ENCODE assay signal across 8 cellular contexts in the genomic region with DNA sequence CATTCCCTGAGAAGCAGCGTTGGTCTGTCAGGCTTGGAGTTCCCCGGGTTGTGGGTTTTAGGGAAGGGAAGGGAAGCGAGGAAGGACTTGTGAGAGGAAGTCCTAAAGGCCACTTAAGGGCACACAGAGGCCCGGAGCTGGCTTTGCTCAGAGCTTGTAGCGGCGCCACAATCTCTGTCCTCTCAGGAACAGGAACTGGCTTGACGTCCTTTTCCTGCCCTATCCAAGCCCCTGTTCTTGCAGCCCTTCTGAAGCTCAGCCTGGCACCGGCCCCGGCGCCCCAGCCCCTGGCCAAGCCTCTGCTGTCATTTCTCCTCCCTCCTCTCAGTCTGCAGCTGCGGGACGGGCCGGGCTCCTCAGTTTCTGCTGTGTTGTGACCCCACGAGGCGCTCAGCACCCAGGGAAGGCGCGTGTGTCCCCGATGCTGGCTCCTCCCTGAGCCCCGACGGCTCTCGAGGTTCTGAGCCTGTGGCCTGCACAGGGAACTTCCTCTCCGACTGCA. TPM values are rescaled to one million over a fixed set of nuclear protein-coding genes. Genes with fewer than 3 reads are reported as not detected.
DNase-seq lines count a peak whose midpoint lies in the region; ATAC-seq, FAIRE-seq and TF ChIP-seq lines count a peak whose summit lies in the region.

GIMAP8 (plus strand) TSS at position 140 of the 502 bp plus-strand sequence. CDS start 16,069 bp downstream, outside the sequence.

- no peak within 1 kb of the TSS for H3K4me2 ChIP-seq in HepG2 (ENCODE audit: low read depth, low read length)

- BruUV-seq in HepG2 (replicated peaks; lab: Mats Ljungman, UMichigan), result no TSS peak

- in situ Hi-C loops in GM13977 (cut with MboI; ENCODE audit: low pct_unique_long_range_greater_than_20kb, low sequenced_read_pairs, unreplicated experiment), result loop anchor here (10.0 kb wide), 1 partner anchor 284 kb away; the partner anchor contains the start of gene GIMAP5
- in situ Hi-C loops in HepG2 (cut with HindIII; ENCODE audit: extremely low pct_ligation_motif_present, low pct_unique_long_range_greater_than_20kb), result no loop called here

- no peak for FAIRE-seq in HepG2 (lab: Jason Lieb, UNC)

- no peak within 1 kb of the TSS for H3K27ac ChIP-seq in HepG2 (ENCODE audit: extremely low read length, insufficient read depth, low read length)

- H3K9me3 ChIP-seq in HepG2 (ENCODE audit: low read length), result no peaks in the 10 kb centered on the region

- peaks cover 42 to 49% of the 10 kb centered on the region in 2 donors for H3K27me3 Mint-ChIP-seq in stimulated activated naive B cell treated with anti-CD40 and anti-IgM and Interleukin-4, amounts not matched to agents 10 μg/mL and 1 μg/mL and 100 μg/mL, for 72 hours

- H3K4me3 ChIP-seq in HepG2 (replicated peaks in 1 of 3; ENCODE audit: insufficient read depth in 1 of 3, low read depth in 2 of 3, low read length in 3 of 3), result no peak within 1 kb of the TSS

- no peak within 1 kb of the TSS for H3K9ac ChIP-seq in HepG2 (ENCODE audit: insufficient read depth, low read depth, low read length)

- 14% methylated on average over 16 of the region's 22 CpGs for WGBS in HepG2 (ENCODE audit: low lambda C conversion rate)

- H3K36me3 Mint-ChIP-seq in stimulated activated naive B cell treated with anti-CD40 and anti-IgM and Interleukin-4, amounts not matched to agents 10 μg/mL and 1 μg/mL and 100 μg/mL, for 72 hours, result no peaks in the 10 kb centered on the region

- intact Hi-C loops in HepG2 (cut with micrococcal nuclease; ENCODE audit: unreplicated experiment), result no loop called here

- no peak for TF ChIP-seq RAD21 in HepG2 (CRISPR knock-in tag; IDR thresholded peaks at IDR 0.05)

- no peak for TF ChIP-seq POLR2A in HepG2 (IDR thresholded peaks at IDR 0.05; ENCODE audit: insufficient read depth in 1 of 2, low read depth in 2 of 2, low read length in 2 of 2)

- peak; percentile 53 for DNase-seq in GM13977 (ENCODE audit: low spot score)
- peak; percentile 51 for DNase-seq in activated T-helper 9 cell treated with anti-CD3 and anti-CD28 coated beads, Interleukin-2, amount 50 U/mL, for 16 hours (ENCODE audit: low read depth)
- no peak for DNase-seq in HepG2 (ENCODE audit: low spot score)
- no peak for DNase-seq in stimulated activated naive B cell treated with anti-CD40 and anti-IgM and Interleukin-4, amounts not matched to agents 10 μg/mL and 1 μg/mL and 100 μg/mL, for 72 hours
- no peak for DNase-seq in HCEC 1CT
- DNase-seq in cortex of kidney (lab: John Stamatoyannopoulos, UW), result no peak

- H3K4me1 ChIP-seq in HepG2 (ENCODE audit: insufficient read depth, low read length), result no peaks in the 10 kb centered on the region

- no peaks in the 10 kb centered on the region for H3K36me3 ChIP-seq in HepG2 (replicated peaks in 1 of 2; ENCODE audit: control insufficient read depth in 1 of 2, insufficient read depth in 2 of 2, low read length in 2 of 2)

- peak within 1 kb of the TSS; percentile 76 for H3K27ac Mint-ChIP-seq in stimulated activated naive B cell treated with anti-CD40 and anti-IgM and Interleukin-4, amounts not matched to agents 10 μg/mL and 1 μg/mL and 100 μg/mL, for 72 hours

- H3K9me3 Mint-ChIP-seq in stimulated activated naive B cell treated with anti-CD40 and anti-IgM and Interleukin-4, amounts not matched to agents 10 μg/mL and 1 μg/mL and 100 μg/mL, for 72 hours, result no peaks in the 10 kb centered on the region

- TF ChIP-seq CTCF in GM13977 (IDR thresholded peaks at IDR 0.05; ENCODE audit: extremely low read depth, insufficient read depth, missing control alignments), result no peak
- TF ChIP-seq CTCF in HepG2 (CRISPR knock-in tag; IDR thresholded peaks at IDR 0.05), result no peak

- peaks cover 3 to 59% of the 10 kb centered on the region in 2 experiments; a peak in 4 of 5 replicates for H3K27me3 ChIP-seq in HepG2 (ENCODE audit: control insufficient read depth in 1 of 2, insufficient read depth in 2 of 2, low read length in 2 of 2)

- H4K20me1 ChIP-seq in HepG2 (ENCODE audit: insufficient read depth, low read length), result no peaks in the 10 kb centered on the region

- TF ChIP-seq EP300 in HepG2 (IDR thresholded peaks at IDR 0.05; ENCODE audit: low read depth in 2 of 2, low read length in 2 of 2) (no peak), HepG2 (CRISPR knock-in tag; IDR thresholded peaks at IDR 0.05; ENCODE audit: borderline replicate concordance) (no peak)

- ATAC-seq in HG03378 (IDR thresholded peaks at IDR 0.05; ENCODE audit: unreplicated experiment) (peak; percentile 21), HepG2 (peak; percentile 17; the same call in 2 of the 3 replicates), HG02840 (IDR thresholded peaks at IDR 0.05; ENCODE audit: low FRiP score, unreplicated experiment) (no peak)
- peak; percentile 57 to 61 for ATAC-seq in stimulated activated naive B cell treated with anti-CD40 and anti-IgM and Interleukin-4, amounts not matched to agents 10 μg/mL and 1 μg/mL and 100 μg/mL, for 72 hours (replicated peaks)

- peak within 1 kb of the TSS; percentile 68 to 71 for H3K4me3 Mint-ChIP-seq in stimulated activated naive B cell treated with anti-CD40 and anti-IgM and Interleukin-4, amounts not matched to agents 10 μg/mL and 1 μg/mL and 100 μg/mL, for 72 hours

- no peak within 1 kb of the TSS for H2AFZ ChIP-seq in HepG2 (ENCODE audit: low read length)

- H3K4me1 Mint-ChIP-seq in stimulated activated naive B cell treated with anti-CD40 and anti-IgM and Interleukin-4, amounts not matched to agents 10 μg/mL and 1 μg/mL and 100 μg/mL, for 72 hours, result peaks cover 31 to 38% of the 10 kb centered on the region in 2 donors

- CTCF ChIA-PET in HepG2 (lab: Yijun Ruan, JAX; ENCODE audit: low intra/inter-chr PET ratio, low total read pairs), result interaction anchor here (1.3 kb wide), 1 partner anchor 307 kb away, joined by 4 read pairs; no protein-coding TSS in a partner anchor

- no peaks in the 10 kb centered on the region for H3K79me2 ChIP-seq in HepG2 (ENCODE audit: insufficient read depth, low read length)

- POLR2A ChIA-PET in HepG2 (lab: Yijun Ruan, JAX), result no interaction called here

TF ChIP-seq in HepG2, 621 proteins besides CTCF, POLR2A, EP300 and RAD21 (continues in another document):
- TF ChIP-seq ASH2L (IDR thresholded peaks at IDR 0.05; ENCODE audit: insufficient read length, low read depth, low read length) (no peak), NFE2 (CRISPR knock-in tag; IDR thresholded peaks at IDR 0.05) (no peak), CEBPZ (IDR thresholded peaks at IDR 0.05; ENCODE audit: low read length) (no peak), ZBTB42 (CRISPR knock-in tag; IDR thresholded peaks at IDR 0.05) (no peak)

RNA-seq across cellular contexts. Expression of gene GIMAP8, which starts in this region (rescaled TPM):
- total RNA-seq in HepG2 (2016; rRNA removed; fragmentation: Illumina TruSeq; extraction: Trizol), result not detected in 2 replicates
- total RNA-seq in HepG2 (2016; cell fraction: cytosol; rRNA removed; fragmentation: Illumina TruSeq; extraction: Trizol; ENCODE audit: low read depth), result not detected in 2 replicates
- total RNA-seq in HepG2 (2016; cell fraction: insoluble cytoplasmic fraction; rRNA removed; fragmentation: Illumina TruSeq; extraction: Trizol), result not detected in 2 replicates
- total RNA-seq in HepG2 (2016; cell fraction: membrane; rRNA removed; fragmentation: Illumina TruSeq; extraction: Trizol), result not detected in 2 replicates
- total RNA-seq in HepG2 (2016; cell fraction: nucleus; rRNA removed; fragmentation: Illumina TruSeq; extraction: Trizol), result not detected in 2 replicates
- polyA plus RNA-seq in HepG2 (2011; rRNA removed), result not detected in 2 replicates
- not detected in 2 replicates for polyA plus RNA-seq in HepG2 (2011; cell fraction: cytosol; rRNA removed)
- polyA plus RNA-seq in HepG2 (2011; cell fraction: nucleus; rRNA removed), result not detected in 2 replicates
- not detected in 2 replicates for polyA plus RNA-seq in HepG2 (2012)
- not detected in 2 replicates for polyA plus RNA-seq in HepG2 (2016; cell fraction: cytosol; fragmentation: Illumina TruSeq; extraction: Trizol; ENCODE audit: low read depth)
- not detected in 2 replicates for polyA plus RNA-seq in HepG2 (2016; cell fraction: insoluble cytoplasmic fraction; fragmentation: Illumina TruSeq; extraction: Trizol; ENCODE audit: low read depth)
- not detected in 2 replicates for polyA plus RNA-seq in HepG2 (2016; cell fraction: membrane; fragmentation: Illumina TruSeq; extraction: Trizol; ENCODE audit: low read depth)
- not detected in 2 replicates for polyA plus RNA-seq in HepG2 (2016; cell fraction: nucleus; fragmentation: Illumina TruSeq; extraction: Trizol; ENCODE audit: insufficient read depth, low read depth)
- polyA minus RNA-seq in HepG2 (2011; rRNA and poly(A)+ RNA removed; ENCODE audit: low replicate concordance), result not detected in 2 replicates
- not detected in 2 replicates for polyA minus RNA-seq in HepG2 (2011; cell fraction: cytosol; rRNA and poly(A)+ RNA removed)
- polyA minus RNA-seq in HepG2 (2011; cell fraction: nucleus; rRNA and poly(A)+ RNA removed), result not detected in 2 replicates

Comparison
In these comparisons a context has a peak if more than half of its experiments do, and no peak if none do; other contexts are left out.
1. Peak in ATAC-seq in HepG2; RNA of the gene not detected or under 1 TPM.
2. DNase-seq: peak in GM13977 (single experiment) and activated T-helper 9 cell treated with anti-CD3 and anti-CD28 coated beads, Interleukin-2, amount 50 U/mL, for 16 hours (single experiment); none in HepG2 (single experiment), stimulated activated naive B cell treated with anti-CD40 and anti-IgM and Interleukin-4, amounts not matched to agents 10 μg/mL and 1 μg/mL and 100 μg/mL, for 72 hours (single experiment), HCEC 1CT (single experiment) and cortex of kidney (single experiment).